25 cellular contexts compared by ENCODE assay signal in genomic region chr5:170640731-170641588, GRCh38.
A peak's percentile ranks its signal among the peaks of the same experiment; 100 is the strongest.
DNase-seq lines count a peak whose midpoint lies in the region; FAIRE-seq and TF ChIP-seq lines count a peak whose summit lies in the region.
"Had no signal": no experiment of that assay in that cellular context is flagged by ENCODE, and none has a peak within 500 bp of the region (broad histone marks: within the 10 kb centered on the region; RNA-seq: fewer than 3 reads in every experiment).

No MANE protein-coding gene starts in this region.

- no peaks in the 10 kb centered on the region; the same call in 1 of the 2 replicates for H3K27me3 ChIP-seq in SK-N-SH (ENCODE audit: insufficient read depth)

- WGBS in SK-N-SH (ENCODE audit: low lambda C conversion rate): 51% methylated on average over 11 of the region's 13 CpGs

- H3F3A ChIP-seq in SK-N-SH (replicated peaks; ENCODE audit: insufficient read depth): no peaks in the 10 kb centered on the region

- intact Hi-C loops in kidney (cut with DNase I): no loop called here

- CTCF ChIA-PET in SK-N-SH (lab: Yijun Ruan, JAX): interaction anchor here (0.7 to 4.6 kb wide), 4 partner anchors 9 to 152 kb away, joined by 3 to 98 read pairs (median 6); no protein-coding TSS in a partner anchor

- H3K27ac Mint-ChIP-seq in activated T-cell treated with anti-CD3 and anti-CD28 coated beads, Interleukin-2, amount 50 U/mL, for 24 hours: no peak overlapping the region
- H3K27ac Mint-ChIP-seq: B cell; CD14-positive monocyte; H9; HFFc6; T-helper 1 cell treated with Interleukin-12 subunit alpha and Interleukin-12 subunit beta and Interleukin-4 antibody, amounts not matched to agents 30 μg/mL and 1 μg/mL, for 36 hours had no signal

- no peak overlapping the region for H3K4me2 ChIP-seq in SK-N-SH
- H3K4me2 ChIP-seq: PC-9 had no signal

- H3K4me1 ChIP-seq in kidney (ENCODE audit: control insufficient read depth in 1 of 2, insufficient read depth in 1 of 2, low read depth in 1 of 2, low read length in 2 of 2) (no peaks in the 10 kb centered on the region), SK-N-SH (ENCODE audit: control insufficient read depth in 1 of 2, insufficient read depth in 2 of 2, low read depth in 1 of 2, low read length in 1 of 2) (no peaks in the 10 kb centered on the region; a peak in 1 of 4 replicates)

- H2AFZ ChIP-seq in SK-N-SH (ENCODE audit: low read depth): no peak overlapping the region
- H2AFZ ChIP-seq: GM23248, PC-9 had no signal

- H3K9me2 ChIP-seq in SK-N-SH: no peaks in the 10 kb centered on the region

- H3K27me3 Mint-ChIP-seq in activated T-cell treated with anti-CD3 and anti-CD28 coated beads, Interleukin-2, amount 50 U/mL, for 24 hours: peaks cover 52% of the 10 kb centered on the region

- no peaks in the 10 kb centered on the region for H3K79me2 ChIP-seq in SK-N-SH (ENCODE audit: insufficient read depth)

- TF ChIP-seq EP300 in SK-N-SH (IDR thresholded peaks at IDR 0.05; ENCODE audit: borderline replicate concordance in 1 of 2, low read depth in 1 of 2, low read length in 1 of 2): no peak

- no peaks in the 10 kb centered on the region for H3K9me3 Mint-ChIP-seq in activated T-cell treated with anti-CD3 and anti-CD28 coated beads, Interleukin-2, amount 50 U/mL, for 24 hours
- H3K9me3 Mint-ChIP-seq: CD14-positive monocyte; H9; HFFc6; T-helper 1 cell treated with Interleukin-12 subunit alpha and Interleukin-12 subunit beta and Interleukin-4 antibody, amounts not matched to agents 30 μg/mL and 1 μg/mL, for 36 hours had no signal

- no peak for TF ChIP-seq RAD21 in SK-N-SH (IDR thresholded peaks at IDR 0.05; ENCODE audit: low read length)

- no peaks in the 10 kb centered on the region for H4K20me1 ChIP-seq in SK-N-SH (ENCODE audit: insufficient read depth)

- POLR2A ChIA-PET in SK-N-SH (lab: Yijun Ruan, JAX): no interaction called here

- no peaks in the 10 kb centered on the region for H3K36me3 Mint-ChIP-seq in activated T-cell treated with anti-CD3 and anti-CD28 coated beads, Interleukin-2, amount 50 U/mL, for 24 hours (ENCODE audit: low read depth)
- H3K36me3 Mint-ChIP-seq: CD14-positive monocyte had no signal

- H3K4me1 Mint-ChIP-seq in activated T-cell treated with anti-CD3 and anti-CD28 coated beads, Interleukin-2, amount 50 U/mL, for 24 hours (ENCODE audit: low read depth): no peaks in the 10 kb centered on the region
- H3K4me1 Mint-ChIP-seq: B cell had no signal

- H3K27ac ChIP-seq in kidney (ENCODE audit: low read depth in 2 of 2, low read length in 2 of 2) (no peak overlapping the region), SK-N-SH (ENCODE audit: low read depth in 2 of 2, low read length in 1 of 2) (no peak overlapping the region)
- H3K27ac ChIP-seq: GM23248, PC-9, RWPE1 had no signal

- TF ChIP-seq CTCF in kidney (IDR thresholded peaks at IDR 0.05; ENCODE audit: borderline replicate concordance, extremely low read depth, insufficient read depth) (no peak), SK-N-SH (IDR thresholded peaks at IDR 0.05) (no peak)

- peak; percentile 17 for DNase-seq in activated CD8-positive, alpha-beta memory T cell treated with anti-CD3 and anti-CD28 coated beads, Interleukin-2, amount 50 U/mL, for 48 hours
- DNase-seq in activated CD8-positive, alpha-beta memory T cell treated with anti-CD3 and anti-CD28 coated beads, Interleukin-2, amount 50 U/mL, for 4 hours: no peak
- DNase-seq in RPMI8226 (peak; percentile 66), kidney (peak; percentile 22), cerebellum (ENCODE audit: low spot score) (no peak), SK-N-SH (no peak)
- DNase-seq in activated T-cell treated with anti-CD3 and anti-CD28 coated beads, Interleukin-2, amount 50 U/mL, for 24 hours: no peak
- DNase-seq: DMS79; GM23248; H9; HFFc6; Kasumi-1; NCI-H1092 treated with DMSO at 0.1 percent for 48 hours; NCI-H1436 treated with DMSO at 0.1 percent for 48 hours; NCI-H2029; NCI-H2227 treated with DMSO at 0.1 percent for 48 hours; NCI-H524; NCI-H774; NK-92 treated with Interleukin-12 subunit alpha and Interleukin-12 subunit beta, amount 100 ng/mL, for 24 hours had no signal

- no peak for FAIRE-seq in kidney (lab: Jason Lieb, UNC)
- FAIRE-seq: A204.1 had no signal

- no peaks in the 10 kb centered on the region for H3K36me3 ChIP-seq in kidney (ENCODE audit: control insufficient read depth in 1 of 2, insufficient read depth in 2 of 2, low read length in 2 of 2)
- H3K36me3 ChIP-seq in SK-N-SH (replicated peaks in 1 of 2; ENCODE audit: control insufficient read depth in 1 of 2, insufficient read depth in 2 of 2, low read length in 1 of 2): no peaks in the 10 kb centered on the region

- no peak overlapping the region for H3K9ac ChIP-seq in kidney (ENCODE audit: low read length in 2 of 2)
- H3K9ac ChIP-seq in SK-N-SH: no peak overlapping the region
- H3K9ac ChIP-seq: GM23248 had no signal

- no peaks in the 10 kb centered on the region for H3K9me3 ChIP-seq in kidney (ENCODE audit: control insufficient read depth in 1 of 2, low read length in 2 of 2)
- no peaks in the 10 kb centered on the region for H3K9me3 ChIP-seq in SK-N-SH

- H3K4me3 ChIP-seq in kidney (ENCODE audit: low read length in 2 of 2) (no peak overlapping the region), SK-N-SH (ENCODE audit: low read depth in 2 of 2, low read length in 1 of 2) (no peak overlapping the region)
- H3K4me3 ChIP-seq: GM23248, PC-9 had no signal

- no peak overlapping the region for H3K4me3 Mint-ChIP-seq in activated T-cell treated with anti-CD3 and anti-CD28 coated beads, Interleukin-2, amount 50 U/mL, for 24 hours
- H3K4me3 Mint-ChIP-seq: B cell; CD14-positive monocyte; H9; HFFc6; T-helper 1 cell treated with Interleukin-12 subunit alpha and Interleukin-12 subunit beta and Interleukin-4 antibody, amounts not matched to agents 30 μg/mL and 1 μg/mL, for 36 hours had no signal

TF ChIP-seq in SK-N-SH, 30 proteins besides CTCF, POLR2A, EP300 and RAD21:
- TF ChIP-seq GATA2 (CRISPR knock-in tag; IDR thresholded peaks at IDR 0.05) (no peak), USF2 (IDR thresholded peaks at IDR 0.05; ENCODE audit: borderline replicate concordance, low read depth, low read length) (no peak), SIN3A (IDR thresholded peaks at IDR 0.05; ENCODE audit: borderline replicate concordance, low read depth, low read length) (no peak), ZBTB33 (IDR thresholded peaks at IDR 0.05; ENCODE audit: borderline replicate concordance, low read depth) (no peak), MXI1 (IDR thresholded peaks at IDR 0.05; ENCODE audit: low read depth, low read length) (no peak), FOXJ3 (CRISPR knock-in tag; IDR thresholded peaks at IDR 0.05) (no peak), NRF1 (IDR thresholded peaks at IDR 0.05; ENCODE audit: low read depth, low read length) (no peak), TCF12 (IDR thresholded peaks at IDR 0.05) (no peak), SMC3 (IDR thresholded peaks at IDR 0.05; ENCODE audit: low read depth, low read length) (no peak), TAF1 (IDR thresholded peaks at IDR 0.05; ENCODE audit: borderline replicate concordance, low read depth, low read length) (no peak), IRF3 (IDR thresholded peaks at IDR 0.05; ENCODE audit: low read depth, low read length) (no peak), GABPA (IDR thresholded peaks at IDR 0.05; ENCODE audit: low read depth) (no peak)

Comparison
In these comparisons a context has a peak if more than half of its experiments do, and no peak if none do; other contexts are left out.
1. DNase-seq: peak in activated CD8-positive, alpha-beta memory T cell treated with anti-CD3 and anti-CD28 coated beads, Interleukin-2, amount 50 U/mL, for 48 hours (single experiment), RPMI8226 (single experiment) and kidney (single experiment); none in activated CD8-positive, alpha-beta memory T cell treated with anti-CD3 and anti-CD28 coated beads, Interleukin-2, amount 50 U/mL, for 4 hours (single experiment), cerebellum (single experiment), activated T-cell treated with anti-CD3 and anti-CD28 coated beads, Interleukin-2, amount 50 U/mL, for 24 hours (single experiment) and SK-N-SH (single experiment).